Comparison of ENCODE assay signal across 1 cellular context in the genomic region with DNA sequence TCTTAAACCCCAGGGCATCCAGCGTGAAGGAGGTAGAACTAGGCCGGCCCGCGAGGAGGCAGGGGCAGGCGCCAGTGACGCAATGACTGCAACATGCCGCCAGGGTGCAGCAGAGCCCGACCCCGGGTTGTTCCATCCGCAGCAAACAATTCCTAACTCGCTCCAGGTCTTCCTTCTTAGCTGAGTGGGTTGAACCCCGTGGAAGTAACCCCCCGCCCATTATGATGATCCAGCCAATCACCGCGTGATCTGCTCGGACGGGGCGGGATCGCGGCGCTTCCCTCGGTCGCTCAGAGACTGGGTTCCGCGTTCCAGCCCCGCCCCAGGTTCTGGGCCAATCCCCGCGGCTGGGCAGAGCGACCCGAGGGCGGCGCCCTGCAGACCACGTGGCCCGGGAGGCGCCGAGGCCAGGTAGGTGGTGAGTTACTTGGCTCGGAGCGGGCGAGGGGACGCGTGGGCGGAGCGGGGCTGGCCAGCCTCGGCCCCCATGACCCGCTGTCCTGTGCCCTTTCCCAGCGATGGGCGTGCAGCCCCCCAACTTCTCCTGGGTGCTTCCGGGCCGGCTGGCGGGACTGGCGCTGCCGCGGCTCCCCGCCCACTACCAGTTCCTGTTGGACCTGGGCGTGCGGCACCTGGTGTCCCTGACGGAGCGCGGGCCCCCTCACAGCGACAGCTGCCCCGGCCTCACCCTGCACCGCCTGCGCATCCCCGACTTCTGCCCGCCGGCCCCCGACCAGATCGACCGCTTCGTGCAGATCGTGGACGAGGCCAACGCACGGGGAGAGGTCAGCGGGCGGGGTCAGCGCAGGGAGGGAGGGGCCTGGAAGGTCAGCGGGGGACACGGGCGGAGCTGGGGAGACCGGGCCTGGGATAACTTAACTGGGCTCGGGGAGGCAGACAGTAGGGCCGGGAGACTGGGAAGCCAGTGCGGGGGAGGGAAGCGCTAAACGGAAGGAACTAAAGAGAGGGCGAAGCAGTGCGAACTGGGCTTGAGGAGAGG.
TF ChIP-seq lines count a peak whose summit lies in the region.

Gene DUSP23 (plus strand): TSS at position 380 of the 1,000 bp plus-strand sequence. CDS start 139 bp downstream, at position 519.

TF ChIP-seq in GM12878, 131 proteins besides CTCF, POLR2A, EP300 and RAD21 (continued from another document):
- TF ChIP-seq, protein P1, sequence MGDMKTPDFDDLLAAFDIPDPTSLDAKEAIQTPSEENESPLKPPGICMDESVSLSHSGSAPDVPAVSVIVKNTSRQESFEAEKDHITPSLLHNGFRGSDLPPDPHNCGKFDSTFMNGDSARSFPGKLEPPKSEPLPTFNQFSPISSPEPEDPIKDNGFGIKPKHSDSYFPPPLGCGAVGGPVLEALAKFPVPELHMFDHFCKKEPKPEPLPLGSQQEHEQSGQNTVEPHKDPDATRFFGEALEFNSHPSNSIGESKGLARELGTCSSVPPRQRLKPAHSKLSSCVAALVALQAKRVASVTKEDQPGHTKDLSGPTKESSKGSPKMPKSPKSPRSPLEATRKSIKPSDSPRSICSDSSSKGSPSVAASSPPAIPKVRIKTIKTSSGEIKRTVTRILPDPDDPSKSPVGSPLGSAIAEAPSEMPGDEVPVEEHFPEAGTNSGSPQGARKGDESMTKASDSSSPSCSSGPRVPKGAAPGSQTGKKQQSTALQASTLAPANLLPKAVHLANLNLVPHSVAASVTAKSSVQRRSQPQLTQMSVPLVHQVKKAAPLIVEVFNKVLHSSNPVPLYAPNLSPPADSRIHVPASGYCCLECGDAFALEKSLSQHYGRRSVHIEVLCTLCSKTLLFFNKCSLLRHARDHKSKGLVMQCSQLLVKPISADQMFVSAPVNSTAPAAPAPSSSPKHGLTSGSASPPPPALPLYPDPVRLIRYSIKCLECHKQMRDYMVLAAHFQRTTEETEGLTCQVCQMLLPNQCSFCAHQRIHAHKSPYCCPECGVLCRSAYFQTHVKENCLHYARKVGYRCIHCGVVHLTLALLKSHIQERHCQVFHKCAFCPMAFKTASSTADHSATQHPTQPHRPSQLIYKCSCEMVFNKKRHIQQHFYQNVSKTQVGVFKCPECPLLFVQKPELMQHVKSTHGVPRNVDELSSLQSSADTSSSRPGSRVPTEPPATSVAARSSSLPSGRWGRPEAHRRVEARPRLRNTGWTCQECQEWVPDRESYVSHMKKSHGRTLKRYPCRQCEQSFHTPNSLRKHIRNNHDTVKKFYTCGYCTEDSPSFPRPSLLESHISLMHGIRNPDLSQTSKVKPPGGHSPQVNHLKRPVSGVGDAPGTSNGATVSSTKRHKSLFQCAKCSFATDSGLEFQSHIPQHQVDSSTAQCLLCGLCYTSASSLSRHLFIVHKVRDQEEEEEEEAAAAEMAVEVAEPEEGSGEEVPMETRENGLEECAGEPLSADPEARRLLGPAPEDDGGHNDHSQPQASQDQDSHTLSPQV (IDR thresholded peaks at IDR 0.05): no peak
- TF ChIP-seq RELA (IDR thresholded peaks at IDR 0.05; ENCODE audit: borderline replicate concordance, partially characterized antibody): no peak
- peak; percentile 45 for TF ChIP-seq EED (IDR thresholded peaks at IDR 0.05; ENCODE audit: low read depth)
- no peak for TF ChIP-seq CHD4 (IDR thresholded peaks at IDR 0.05)
- TF ChIP-seq, protein P2, sequence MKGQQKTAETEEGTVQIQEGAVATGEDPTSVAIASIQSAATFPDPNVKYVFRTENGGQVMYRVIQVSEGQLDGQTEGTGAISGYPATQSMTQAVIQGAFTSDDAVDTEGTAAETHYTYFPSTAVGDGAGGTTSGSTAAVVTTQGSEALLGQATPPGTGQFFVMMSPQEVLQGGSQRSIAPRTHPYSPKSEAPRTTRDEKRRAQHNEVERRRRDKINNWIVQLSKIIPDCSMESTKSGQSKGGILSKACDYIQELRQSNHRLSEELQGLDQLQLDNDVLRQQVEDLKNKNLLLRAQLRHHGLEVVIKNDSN (IDR thresholded peaks at IDR 0.05; ENCODE audit: borderline replicate concordance, extremely low read length, insufficient read depth, low read depth, low read length): peak; percentile 94
- TF ChIP-seq, protein P3, sequence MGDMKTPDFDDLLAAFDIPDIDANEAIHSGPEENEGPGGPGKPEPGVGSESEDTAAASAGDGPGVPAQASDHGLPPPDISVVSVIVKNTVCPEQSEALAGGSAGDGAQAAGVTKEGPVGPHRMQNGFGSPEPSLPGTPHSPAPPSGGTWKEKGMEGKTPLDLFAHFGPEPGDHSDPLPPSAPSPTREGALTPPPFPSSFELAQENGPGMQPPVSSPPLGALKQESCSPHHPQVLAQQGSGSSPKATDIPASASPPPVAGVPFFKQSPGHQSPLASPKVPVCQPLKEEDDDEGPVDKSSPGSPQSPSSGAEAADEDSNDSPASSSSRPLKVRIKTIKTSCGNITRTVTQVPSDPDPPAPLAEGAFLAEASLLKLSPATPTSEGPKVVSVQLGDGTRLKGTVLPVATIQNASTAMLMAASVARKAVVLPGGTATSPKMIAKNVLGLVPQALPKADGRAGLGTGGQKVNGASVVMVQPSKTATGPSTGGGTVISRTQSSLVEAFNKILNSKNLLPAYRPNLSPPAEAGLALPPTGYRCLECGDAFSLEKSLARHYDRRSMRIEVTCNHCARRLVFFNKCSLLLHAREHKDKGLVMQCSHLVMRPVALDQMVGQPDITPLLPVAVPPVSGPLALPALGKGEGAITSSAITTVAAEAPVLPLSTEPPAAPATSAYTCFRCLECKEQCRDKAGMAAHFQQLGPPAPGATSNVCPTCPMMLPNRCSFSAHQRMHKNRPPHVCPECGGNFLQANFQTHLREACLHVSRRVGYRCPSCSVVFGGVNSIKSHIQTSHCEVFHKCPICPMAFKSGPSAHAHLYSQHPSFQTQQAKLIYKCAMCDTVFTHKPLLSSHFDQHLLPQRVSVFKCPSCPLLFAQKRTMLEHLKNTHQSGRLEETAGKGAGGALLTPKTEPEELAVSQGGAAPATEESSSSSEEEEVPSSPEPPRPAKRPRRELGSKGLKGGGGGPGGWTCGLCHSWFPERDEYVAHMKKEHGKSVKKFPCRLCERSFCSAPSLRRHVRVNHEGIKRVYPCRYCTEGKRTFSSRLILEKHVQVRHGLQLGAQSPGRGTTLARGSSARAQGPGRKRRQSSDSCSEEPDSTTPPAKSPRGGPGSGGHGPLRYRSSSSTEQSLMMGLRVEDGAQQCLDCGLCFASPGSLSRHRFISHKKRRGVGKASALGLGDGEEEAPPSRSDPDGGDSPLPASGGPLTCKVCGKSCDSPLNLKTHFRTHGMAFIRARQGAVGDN (IDR thresholded peaks at IDR 0.05): peak; percentile 27; the same call in 1 of the 2 replicates
- TF ChIP-seq ZNF274 (IDR thresholded peaks at IDR 0.05; ENCODE audit: insufficient read depth, insufficient read length): no peak
- TF ChIP-seq MXI1 (IDR thresholded peaks at IDR 0.05; ENCODE audit: low read depth, low read length): peak; percentile 26; the same call in 1 of the 2 replicates
- TF ChIP-seq, protein P4, sequence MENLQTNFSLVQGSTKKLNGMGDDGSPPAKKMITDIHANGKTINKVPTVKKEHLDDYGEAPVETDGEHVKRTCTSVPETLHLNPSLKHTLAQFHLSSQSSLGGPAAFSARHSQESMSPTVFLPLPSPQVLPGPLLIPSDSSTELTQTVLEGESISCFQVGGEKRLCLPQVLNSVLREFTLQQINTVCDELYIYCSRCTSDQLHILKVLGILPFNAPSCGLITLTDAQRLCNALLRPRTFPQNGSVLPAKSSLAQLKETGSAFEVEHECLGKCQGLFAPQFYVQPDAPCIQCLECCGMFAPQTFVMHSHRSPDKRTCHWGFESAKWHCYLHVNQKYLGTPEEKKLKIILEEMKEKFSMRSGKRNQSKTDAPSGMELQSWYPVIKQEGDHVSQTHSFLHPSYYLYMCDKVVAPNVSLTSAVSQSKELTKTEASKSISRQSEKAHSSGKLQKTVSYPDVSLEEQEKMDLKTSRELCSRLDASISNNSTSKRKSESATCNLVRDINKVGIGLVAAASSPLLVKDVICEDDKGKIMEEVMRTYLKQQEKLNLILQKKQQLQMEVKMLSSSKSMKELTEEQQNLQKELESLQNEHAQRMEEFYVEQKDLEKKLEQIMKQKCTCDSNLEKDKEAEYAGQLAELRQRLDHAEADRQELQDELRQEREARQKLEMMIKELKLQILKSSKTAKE (IDR thresholded peaks at IDR 0.05; ENCODE audit: low read depth, poor library complexity, severe bottlenecking): no peak
- 0 out of 2 replicates have a peak, but pooled peaks have one; percentile 36 for TF ChIP-seq ATF7 (IDR thresholded peaks at IDR 0.05; ENCODE audit: low read depth)
- TF ChIP-seq CREM (IDR thresholded peaks at IDR 0.05; ENCODE audit: low read depth): peak; percentile 42; the same call in 1 of the 2 replicates
- TF ChIP-seq KDM1A (IDR thresholded peaks at IDR 0.05; ENCODE audit: borderline replicate concordance): no peak
- TF ChIP-seq ELK1 (IDR thresholded peaks at IDR 0.05; ENCODE audit: low read depth, low read length): no peak
- TF ChIP-seq, protein P5, sequence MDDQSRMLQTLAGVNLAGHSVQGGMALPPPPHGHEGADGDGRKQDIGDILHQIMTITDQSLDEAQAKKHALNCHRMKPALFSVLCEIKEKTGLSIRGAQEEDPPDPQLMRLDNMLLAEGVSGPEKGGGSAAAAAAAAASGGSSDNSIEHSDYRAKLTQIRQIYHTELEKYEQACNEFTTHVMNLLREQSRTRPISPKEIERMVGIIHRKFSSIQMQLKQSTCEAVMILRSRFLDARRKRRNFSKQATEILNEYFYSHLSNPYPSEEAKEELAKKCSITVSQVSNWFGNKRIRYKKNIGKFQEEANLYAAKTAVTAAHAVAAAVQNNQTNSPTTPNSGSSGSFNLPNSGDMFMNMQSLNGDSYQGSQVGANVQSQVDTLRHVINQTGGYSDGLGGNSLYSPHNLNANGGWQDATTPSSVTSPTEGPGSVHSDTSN (IDR thresholded peaks at IDR 0.05; ENCODE audit: insufficient replicate concordance, low read depth, low read length): peak; percentile 62
- peak; percentile 63; the same call in 1 of the 2 replicates for TF ChIP-seq LARP7 (IDR thresholded peaks at IDR 0.05)
TF ChIP-seq in GM12878: peak in this region for 32.
